In the genomic region with DNA sequence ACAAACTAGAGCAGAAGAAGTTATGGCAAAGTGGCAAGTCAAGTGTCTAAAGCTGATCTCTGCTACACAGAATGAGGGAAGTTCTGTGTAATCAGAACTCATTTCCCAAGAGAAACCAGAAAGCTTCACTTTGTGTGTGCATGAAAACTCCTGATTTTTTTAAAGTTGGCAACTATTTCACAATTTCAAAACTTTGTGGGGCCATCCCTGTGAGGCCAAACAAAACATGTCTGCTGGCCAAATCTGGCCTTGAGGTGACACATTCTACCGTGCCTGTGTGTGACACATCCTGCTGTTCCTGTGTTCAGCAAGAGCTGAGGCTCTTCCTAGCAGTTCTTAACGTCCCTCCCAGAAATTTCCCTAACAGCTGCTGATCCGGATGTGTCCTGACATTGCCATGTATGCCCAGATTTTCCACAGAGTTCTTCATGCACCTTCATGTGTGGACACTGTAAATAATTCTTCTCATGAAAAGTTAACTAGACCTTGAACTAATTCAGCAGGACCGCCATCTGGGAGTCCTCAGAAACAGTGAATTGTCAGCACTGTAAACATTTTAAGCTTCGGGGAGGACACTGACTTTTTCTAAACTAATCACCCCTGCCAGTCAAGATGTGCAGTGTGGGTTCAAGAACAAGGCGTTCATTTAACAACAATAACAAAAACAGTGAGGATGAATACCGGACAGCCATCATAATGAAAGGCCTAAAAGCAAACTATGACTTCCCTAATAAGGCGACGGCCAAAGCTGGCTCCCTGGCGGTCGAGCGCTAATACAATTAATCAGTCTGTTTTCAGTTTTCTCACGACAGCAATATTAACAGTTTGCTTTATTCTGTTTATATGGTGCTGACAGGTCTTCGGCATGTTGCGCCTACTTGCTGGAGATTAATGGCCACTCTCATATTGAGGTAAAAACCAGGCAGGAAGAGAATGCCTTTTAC, we compare ENCODE assay signal across 1 cellular context.
TF ChIP-seq lines count a peak whose summit lies in the region.

No MANE protein-coding gene starts in this region.

TF ChIP-seq in HepG2, 621 proteins besides CTCF, POLR2A, EP300 and RAD21 (continued from another document and continues in another):
- TF ChIP-seq IRF2 (CRISPR knock-in tag; IDR thresholded peaks at IDR 0.05) (peak; percentile 88; the same call in 1 of the 2 replicates), ZFP90 (CRISPR knock-in tag; IDR thresholded peaks at IDR 0.05; ENCODE audit: borderline replicate concordance) (0 out of 2 replicates have a peak, but pooled peaks have one; percentile 46), NCOA2 (CRISPR knock-in tag; IDR thresholded peaks at IDR 0.05) (peak; percentile 66; the same call in 1 of the 2 replicates), ELF3 (CRISPR knock-in tag; IDR thresholded peaks at IDR 0.05) (peak; percentile 83), SALL1 (CRISPR knock-in tag; IDR thresholded peaks at IDR 0.05) (peak; percentile 98), SATB2 (CRISPR knock-in tag; IDR thresholded peaks at IDR 0.05) (no peak), ZSCAN9 (CRISPR knock-in tag; IDR thresholded peaks at IDR 0.05; ENCODE audit: borderline replicate concordance) (peak; percentile 22; the same call in 1 of the 2 replicates), FOSL1 (CRISPR knock-in tag; IDR thresholded peaks at IDR 0.05; ENCODE audit: borderline replicate concordance) (peak; percentile 50; the same call in 1 of the 2 replicates), MED1 (CRISPR knock-in tag; IDR thresholded peaks at IDR 0.05) (peak; percentile 89), SOX13 (IDR thresholded peaks at IDR 0.05) (peak; percentile 21; the same call in 1 of the 2 replicates), SOX13 (CRISPR knock-in tag; conservative IDR thresholded peaks at IDR 0.05 in 1 of 2, IDR thresholded peaks at IDR 0.05 in 1 of 2) (peak in 1 of 2 experiments; percentile 86; a peak in 2 of 4 replicates), ZBTB21 (CRISPR knock-in tag; IDR thresholded peaks at IDR 0.05) (no peak), BRD4 (CRISPR knock-in tag; IDR thresholded peaks at IDR 0.05) (peak; percentile 53; the same call in 1 of the 2 replicates), MEIS2 (CRISPR knock-in tag; IDR thresholded peaks at IDR 0.05) (peak; percentile 93), STAT5B (CRISPR knock-in tag; IDR thresholded peaks at IDR 0.05) (peak; percentile 60; the same call in 1 of the 2 replicates), REPIN1 (CRISPR knock-in tag; IDR thresholded peaks at IDR 0.05; ENCODE audit: borderline replicate concordance, low read depth) (peak; percentile 64; the same call in 1 of the 2 replicates), ZNF543 (CRISPR knock-in tag; IDR thresholded peaks at IDR 0.05) (no peak), ZNF552 (CRISPR knock-in tag; IDR thresholded peaks at IDR 0.05; ENCODE audit: borderline replicate concordance) (no peak), ZNF292 (CRISPR knock-in tag; IDR thresholded peaks at IDR 0.05; ENCODE audit: borderline replicate concordance, low read depth) (peak; percentile 92; the same call in 1 of the 2 replicates), ZNF564 (CRISPR knock-in tag; IDR thresholded peaks at IDR 0.05) (no peak), MBD4 (IDR thresholded peaks at IDR 0.05; ENCODE audit: borderline replicate concordance, low read length) (peak; percentile 77; the same call in 1 of the 2 replicates), KAT8 (CRISPR knock-in tag; IDR thresholded peaks at IDR 0.05) (peak; percentile 81), ZMYM4 (CRISPR knock-in tag; IDR thresholded peaks at IDR 0.05) (peak; percentile 85), GZF1 (CRISPR knock-in tag; IDR thresholded peaks at IDR 0.05) (peak; percentile 73; the same call in 1 of the 2 replicates), ZNF709 (CRISPR knock-in tag; IDR thresholded peaks at IDR 0.05) (peak; percentile 25; the same call in 1 of the 2 replicates), ZNF12 (CRISPR knock-in tag; IDR thresholded peaks at IDR 0.05) (peak; percentile 69), TEAD3 (CRISPR knock-in tag; optimal IDR thresholded peaks at IDR 0.05; ENCODE audit: borderline replicate concordance) (peak; percentile 82), ERF (CRISPR knock-in tag; IDR thresholded peaks at IDR 0.05) (peak; percentile 90), ZNF644 (CRISPR knock-in tag; IDR thresholded peaks at IDR 0.05; ENCODE audit: low read depth) (peak; percentile 80), MIER3 (CRISPR knock-in tag; IDR thresholded peaks at IDR 0.05; ENCODE audit: borderline replicate concordance) (peak; percentile 42; the same call in 1 of the 2 replicates), HOXA3 (CRISPR knock-in tag; IDR thresholded peaks at IDR 0.05) (peak; percentile 89), STAG1 (CRISPR knock-in tag; IDR thresholded peaks at IDR 0.05) (peak; percentile 21), ZNF766 (CRISPR knock-in tag; IDR thresholded peaks at IDR 0.05; ENCODE audit: borderline replicate concordance) (peak; percentile 37; the same call in 1 of the 2 replicates), ZNF670 (CRISPR knock-in tag; IDR thresholded peaks at IDR 0.05; ENCODE audit: borderline replicate concordance) (no peak), HNF4A (CRISPR knock-in tag; IDR thresholded peaks at IDR 0.05) (peak; percentile 69), EHMT2 (IDR thresholded peaks at IDR 0.05; ENCODE audit: borderline replicate concordance, low read depth, low read length) (no peak; the same call in 1 of the 2 replicates), ZNF101 (CRISPR knock-in tag; IDR thresholded peaks at IDR 0.05; ENCODE audit: borderline replicate concordance, low read depth) (no peak), TARDBP (CRISPR knock-in tag; IDR thresholded peaks at IDR 0.05) (no peak; the same call in 1 of the 2 replicates), ZNF124 (CRISPR knock-in tag; IDR thresholded peaks at IDR 0.05) (peak; percentile 81), KDM1A (CRISPR knock-in tag; IDR thresholded peaks at IDR 0.05) (peak; percentile 82; the same call in 1 of the 2 replicates), KLF16 (CRISPR knock-in tag; IDR thresholded peaks at IDR 0.05) (peak in 1 of 2 experiments; percentile 85; a peak in 2 of 4 replicates), POLR2AphosphoS5 (IDR thresholded peaks at IDR 0.05; ENCODE audit: low read depth, low read length) (no peak), NR2C2 (CRISPR knock-in tag; IDR thresholded peaks at IDR 0.05; ENCODE audit: borderline replicate concordance) (peak; percentile 61), ZNF430 (CRISPR knock-in tag; IDR thresholded peaks at IDR 0.05) (peak; percentile 63; the same call in 1 of the 2 replicates)
- TF ChIP-seq, protein P1, sequence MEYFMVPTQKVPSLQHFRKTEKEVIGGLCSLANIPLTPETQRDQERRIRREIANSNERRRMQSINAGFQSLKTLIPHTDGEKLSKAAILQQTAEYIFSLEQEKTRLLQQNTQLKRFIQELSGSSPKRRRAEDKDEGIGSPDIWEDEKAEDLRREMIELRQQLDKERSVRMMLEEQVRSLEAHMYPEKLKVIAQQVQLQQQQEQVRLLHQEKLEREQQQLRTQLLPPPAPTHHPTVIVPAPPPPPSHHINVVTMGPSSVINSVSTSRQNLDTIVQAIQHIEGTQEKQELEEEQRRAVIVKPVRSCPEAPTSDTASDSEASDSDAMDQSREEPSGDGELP (IDR thresholded peaks at IDR 0.05; ENCODE audit: borderline replicate concordance, low read depth): peak; percentile 92
- TF ChIP-seq, protein P2, sequence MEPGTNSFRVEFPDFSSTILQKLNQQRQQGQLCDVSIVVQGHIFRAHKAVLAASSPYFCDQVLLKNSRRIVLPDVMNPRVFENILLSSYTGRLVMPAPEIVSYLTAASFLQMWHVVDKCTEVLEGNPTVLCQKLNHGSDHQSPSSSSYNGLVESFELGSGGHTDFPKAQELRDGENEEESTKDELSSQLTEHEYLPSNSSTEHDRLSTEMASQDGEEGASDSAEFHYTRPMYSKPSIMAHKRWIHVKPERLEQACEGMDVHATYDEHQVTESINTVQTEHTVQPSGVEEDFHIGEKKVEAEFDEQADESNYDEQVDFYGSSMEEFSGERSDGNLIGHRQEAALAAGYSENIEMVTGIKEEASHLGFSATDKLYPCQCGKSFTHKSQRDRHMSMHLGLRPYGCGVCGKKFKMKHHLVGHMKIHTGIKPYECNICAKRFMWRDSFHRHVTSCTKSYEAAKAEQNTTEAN (CRISPR knock-in tag; conservative IDR thresholded peaks at IDR 0.05): peak; percentile 84
- TF ChIP-seq, protein P3, sequence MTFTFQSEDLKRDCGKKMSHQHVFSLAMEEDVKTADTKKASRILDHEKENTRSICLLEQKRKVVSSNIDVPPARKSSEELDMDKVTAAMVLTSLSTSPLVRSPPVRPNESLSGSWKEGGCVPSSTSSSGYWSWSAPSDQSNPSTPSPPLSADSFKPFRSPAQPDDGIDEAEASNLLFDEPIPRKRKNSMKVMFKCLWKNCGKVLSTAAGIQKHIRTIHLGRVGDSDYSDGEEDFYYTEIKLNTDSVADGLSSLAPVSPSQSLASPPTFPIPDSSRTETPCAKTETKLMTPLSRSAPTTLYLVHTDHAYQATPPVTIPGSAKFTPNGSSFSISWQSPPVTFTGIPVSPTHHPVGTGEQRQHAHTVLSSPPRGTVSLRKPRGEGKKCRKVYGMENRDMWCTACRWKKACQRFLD (CRISPR knock-in tag; IDR thresholded peaks at IDR 0.05; ENCODE audit: borderline replicate concordance): peak; percentile 77; the same call in 1 of the 2 replicates
- TF ChIP-seq, protein P4, sequence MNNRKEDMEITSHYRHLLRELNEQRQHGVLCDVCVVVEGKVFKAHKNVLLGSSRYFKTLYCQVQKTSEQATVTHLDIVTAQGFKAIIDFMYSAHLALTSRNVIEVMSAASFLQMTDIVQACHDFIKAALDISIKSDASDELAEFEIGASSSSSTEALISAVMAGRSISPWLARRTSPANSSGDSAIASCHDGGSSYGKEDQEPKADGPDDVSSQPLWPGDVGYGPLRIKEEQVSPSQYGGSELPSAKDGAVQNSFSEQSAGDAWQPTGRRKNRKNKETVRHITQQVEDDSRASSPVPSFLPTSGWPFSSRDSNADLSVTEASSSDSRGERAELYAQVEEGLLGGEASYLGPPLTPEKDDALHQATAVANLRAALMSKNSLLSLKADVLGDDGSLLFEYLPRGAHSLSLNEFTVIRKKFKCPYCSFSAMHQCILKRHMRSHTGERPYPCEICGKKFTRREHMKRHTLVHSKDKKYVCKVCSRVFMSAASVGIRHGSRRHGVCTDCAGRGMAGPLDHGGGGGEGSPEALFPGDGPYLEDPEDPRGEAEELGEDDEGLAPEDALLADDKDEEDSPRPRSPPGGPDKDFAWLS (CRISPR knock-in tag; IDR thresholded peaks at IDR 0.05; ENCODE audit: borderline replicate concordance): no peak
- TF ChIP-seq, protein P5, sequence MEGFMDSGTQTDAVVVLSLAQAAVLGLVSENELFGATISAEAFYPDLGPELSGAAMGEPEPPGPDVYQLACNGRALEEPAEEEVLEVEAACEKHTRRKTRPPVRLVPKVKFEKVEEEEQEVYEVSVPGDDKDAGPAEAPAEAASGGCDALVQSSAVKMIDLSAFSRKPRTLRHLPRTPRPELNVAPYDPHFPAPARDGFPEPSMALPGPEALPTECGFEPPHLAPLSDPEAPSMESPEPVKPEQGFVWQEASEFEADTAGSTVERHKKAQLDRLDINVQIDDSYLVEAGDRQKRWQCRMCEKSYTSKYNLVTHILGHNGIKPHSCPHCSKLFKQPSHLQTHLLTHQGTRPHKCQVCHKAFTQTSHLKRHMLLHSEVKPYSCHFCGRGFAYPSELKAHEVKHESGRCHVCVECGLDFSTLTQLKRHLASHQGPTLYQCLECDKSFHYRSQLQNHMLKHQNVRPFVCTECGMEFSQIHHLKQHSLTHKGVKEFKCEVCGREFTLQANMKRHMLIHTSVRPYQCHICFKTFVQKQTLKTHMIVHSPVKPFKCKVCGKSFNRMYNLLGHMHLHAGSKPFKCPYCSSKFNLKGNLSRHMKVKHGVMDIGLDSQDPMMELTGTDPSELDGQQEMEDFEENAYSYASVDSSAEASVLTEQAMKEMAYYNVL (CRISPR knock-in tag; IDR thresholded peaks at IDR 0.05; ENCODE audit: borderline replicate concordance): peak; percentile 88
- TF ChIP-seq, protein P6, sequence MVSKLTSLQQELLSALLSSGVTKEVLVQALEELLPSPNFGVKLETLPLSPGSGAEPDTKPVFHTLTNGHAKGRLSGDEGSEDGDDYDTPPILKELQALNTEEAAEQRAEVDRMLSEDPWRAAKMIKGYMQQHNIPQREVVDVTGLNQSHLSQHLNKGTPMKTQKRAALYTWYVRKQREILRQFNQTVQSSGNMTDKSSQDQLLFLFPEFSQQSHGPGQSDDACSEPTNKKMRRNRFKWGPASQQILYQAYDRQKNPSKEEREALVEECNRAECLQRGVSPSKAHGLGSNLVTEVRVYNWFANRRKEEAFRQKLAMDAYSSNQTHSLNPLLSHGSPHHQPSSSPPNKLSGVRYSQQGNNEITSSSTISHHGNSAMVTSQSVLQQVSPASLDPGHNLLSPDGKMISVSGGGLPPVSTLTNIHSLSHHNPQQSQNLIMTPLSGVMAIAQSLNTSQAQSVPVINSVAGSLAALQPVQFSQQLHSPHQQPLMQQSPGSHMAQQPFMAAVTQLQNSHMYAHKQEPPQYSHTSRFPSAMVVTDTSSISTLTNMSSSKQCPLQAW (CRISPR knock-in tag; IDR thresholded peaks at IDR 0.05): peak; percentile 92
- TF ChIP-seq, protein P7, sequence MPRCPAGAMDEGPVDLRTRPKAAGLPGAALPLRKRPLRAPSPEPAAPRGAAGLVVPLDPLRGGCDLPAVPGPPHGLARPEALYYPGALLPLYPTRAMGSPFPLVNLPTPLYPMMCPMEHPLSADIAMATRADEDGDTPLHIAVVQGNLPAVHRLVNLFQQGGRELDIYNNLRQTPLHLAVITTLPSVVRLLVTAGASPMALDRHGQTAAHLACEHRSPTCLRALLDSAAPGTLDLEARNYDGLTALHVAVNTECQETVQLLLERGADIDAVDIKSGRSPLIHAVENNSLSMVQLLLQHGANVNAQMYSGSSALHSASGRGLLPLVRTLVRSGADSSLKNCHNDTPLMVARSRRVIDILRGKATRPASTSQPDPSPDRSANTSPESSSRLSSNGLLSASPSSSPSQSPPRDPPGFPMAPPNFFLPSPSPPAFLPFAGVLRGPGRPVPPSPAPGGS (CRISPR knock-in tag; IDR thresholded peaks at IDR 0.05): no peak
- TF ChIP-seq, protein P8, sequence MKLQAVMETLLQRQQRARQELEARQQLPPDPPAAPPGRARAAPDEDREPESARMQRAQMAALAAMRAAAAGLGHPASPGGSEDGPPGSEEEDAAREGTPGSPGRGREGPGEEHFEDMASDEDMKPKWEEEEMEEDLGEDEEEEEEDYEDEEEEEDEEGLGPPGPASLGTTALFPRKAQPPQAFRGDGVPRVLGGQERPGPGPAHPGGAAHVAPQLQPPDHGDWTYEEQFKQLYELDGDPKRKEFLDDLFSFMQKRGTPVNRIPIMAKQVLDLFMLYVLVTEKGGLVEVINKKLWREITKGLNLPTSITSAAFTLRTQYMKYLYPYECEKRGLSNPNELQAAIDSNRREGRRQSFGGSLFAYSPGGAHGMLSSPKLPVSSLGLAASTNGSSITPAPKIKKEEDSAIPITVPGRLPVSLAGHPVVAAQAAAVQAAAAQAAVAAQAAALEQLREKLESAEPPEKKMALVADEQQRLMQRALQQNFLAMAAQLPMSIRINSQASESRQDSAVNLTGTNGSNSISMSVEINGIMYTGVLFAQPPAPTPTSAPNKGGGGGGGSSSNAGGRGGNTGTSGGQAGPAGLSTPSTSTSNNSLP (IDR thresholded peaks at IDR 0.05; ENCODE audit: low read depth, low read length): peak; percentile 32; the same call in 1 of the 2 replicates
